7 cellular contexts compared by ENCODE assay signal in the genomic region with DNA sequence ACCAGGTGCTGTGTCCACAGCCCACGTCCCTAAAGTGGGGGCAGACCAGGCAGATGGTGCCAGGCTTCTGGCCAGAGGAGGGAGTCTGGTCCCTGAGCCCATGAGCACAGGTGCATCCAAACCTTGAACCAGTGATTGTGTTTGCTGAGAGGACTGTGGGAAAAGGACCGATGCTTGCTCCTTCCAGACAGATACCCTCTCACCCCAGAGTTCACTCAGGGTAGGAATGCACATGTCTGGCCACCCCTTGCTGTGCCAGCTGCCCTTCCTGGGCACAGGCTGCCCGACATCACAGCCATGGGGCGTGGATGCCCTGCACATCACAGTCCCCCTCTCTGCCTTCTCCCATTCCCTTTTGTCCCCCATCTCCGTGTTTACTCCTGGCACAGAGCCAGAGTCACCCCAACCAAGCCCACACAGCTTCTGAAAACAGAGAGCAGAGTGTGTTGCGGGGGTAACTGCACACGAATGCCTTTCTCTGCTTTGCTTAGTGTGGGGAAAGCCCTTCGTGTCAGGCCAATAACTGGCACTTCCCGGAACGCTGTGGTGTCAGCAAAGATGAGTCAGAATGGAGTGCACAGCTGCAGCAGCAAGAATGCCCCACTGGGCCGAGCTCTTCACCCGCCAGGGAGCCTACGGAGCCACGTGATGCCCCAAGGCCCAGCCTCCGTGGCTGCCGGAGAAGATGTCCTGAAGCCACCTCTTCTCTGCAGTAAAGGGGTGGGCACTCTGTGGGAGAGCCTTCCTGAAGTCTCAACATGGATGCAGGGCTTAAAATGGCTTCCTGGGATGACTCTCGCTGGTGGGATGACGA. TPM values are rescaled to one million over a fixed set of nuclear protein-coding genes. Genes with fewer than 3 reads are reported as not detected.
DNase-seq lines count a peak whose midpoint lies in the region; ATAC-seq lines count a peak whose summit lies in the region.

No MANE protein-coding gene starts in this region.

- H3K4me3 Mint-ChIP-seq in activated CD4-positive, alpha-beta T cell treated with anti-CD3 and anti-CD28 coated beads, Interleukin-2, amount 10 ng/mL, durations not matched to agents 7 days and 5 days, result peak overlapping the region; percentile 46
- H3K4me3 Mint-ChIP-seq in stimulated activated memory B cell treated with anti-CD40 and anti-IgM and Interleukin-4, amounts not matched to agents 10 μg/mL and 1 μg/mL and 100 μg/mL, for 72 hours, result peak overlapping the region; percentile 55

- no peaks in the 10 kb centered on the region for H3K27me3 ChIP-seq in mucosa of rectum (ENCODE audit: control insufficient read depth in 2 of 2, insufficient read depth in 2 of 2, low read length in 2 of 2)

- DNase-seq in NCI-H2107 treated with DMSO at 0.1 percent for 48 hours (lab: John Stamatoyannopoulos, UW; ENCODE audit: unreplicated experiment), result peak; percentile 55
- DNase-seq in activated CD4-positive, alpha-beta T cell treated with anti-CD3 and anti-CD28 coated beads, Interleukin-2, amount 10 ng/mL, durations not matched to agents 7 days and 5 days, result peak; percentile 55
- peak; percentile 51 for DNase-seq in effector CD4-positive, alpha-beta T cell

- H3K27me3 Mint-ChIP-seq in activated CD4-positive, alpha-beta T cell treated with anti-CD3 and anti-CD28 coated beads, Interleukin-2, amount 10 ng/mL, durations not matched to agents 7 days and 5 days, result no peaks in the 10 kb centered on the region
- H3K27me3 Mint-ChIP-seq in stimulated activated memory B cell treated with anti-CD40 and anti-IgM and Interleukin-4, amounts not matched to agents 10 μg/mL and 1 μg/mL and 100 μg/mL, for 72 hours, result no peaks in the 10 kb centered on the region

- ATAC-seq in GM18502 (IDR thresholded peaks at IDR 0.05; ENCODE audit: poor library complexity, unreplicated experiment), result peak; percentile 92
- ATAC-seq in HG02623 (IDR thresholded peaks at IDR 0.05; ENCODE audit: unreplicated experiment), result peak; percentile 87
- ATAC-seq in stimulated activated memory B cell treated with anti-CD40 and anti-IgM and Interleukin-4, amounts not matched to agents 10 μg/mL and 1 μg/mL and 100 μg/mL, for 72 hours, result peak; percentile 99

- CTCF ChIA-PET in activated CD4-positive, alpha-beta T cell treated with anti-CD3 and anti-CD28 coated beads, Interleukin-2, amount 10 ng/mL, durations not matched to agents 7 days and 5 days (lab: Charles Lee), result interaction anchor here (0.8 to 4.0 kb wide), 7 partner anchors 11 to 103 kb away, joined by 3 to 20 read pairs (median 3); no protein-coding TSS in a partner anchor

- no peaks in the 10 kb centered on the region for H3K9me3 Mint-ChIP-seq in activated CD4-positive, alpha-beta T cell treated with anti-CD3 and anti-CD28 coated beads, Interleukin-2, amount 10 ng/mL, durations not matched to agents 7 days and 5 days
- H3K9me3 Mint-ChIP-seq in stimulated activated memory B cell treated with anti-CD40 and anti-IgM and Interleukin-4, amounts not matched to agents 10 μg/mL and 1 μg/mL and 100 μg/mL, for 72 hours, result no peaks in the 10 kb centered on the region

- peaks cover 19 to 20% of the 10 kb centered on the region in 2 donors for H3K36me3 ChIP-seq in mucosa of rectum (ENCODE audit: control insufficient read depth in 2 of 2, insufficient read depth in 2 of 2, low read length in 2 of 2)

- POLR2A ChIA-PET in activated CD4-positive, alpha-beta T cell treated with anti-CD3 and anti-CD28 coated beads, Interleukin-2, amount 10 ng/mL, durations not matched to agents 7 days and 5 days (lab: Charles Lee), result interaction anchor here (0.6 kb wide), 1 partner anchor 68 kb away, joined by 3 read pairs; no protein-coding TSS in a partner anchor

- peak overlapping the region; percentile 50 to 75 for H3K27ac ChIP-seq in mucosa of rectum (ENCODE audit: low read depth in 2 of 2, low read length in 2 of 2)

- H3K4me1 ChIP-seq in mucosa of rectum (ENCODE audit: control insufficient read depth in 2 of 2, insufficient read depth in 2 of 2, low read length in 2 of 2), result peaks cover 9 to 15% of the 10 kb centered on the region in 2 donors

- H3K4me3 ChIP-seq in mucosa of rectum (ENCODE audit: low read length in 2 of 2), result peak overlapping the region in 1 of 2 donors; percentile 50

- H3K36me3 Mint-ChIP-seq in activated CD4-positive, alpha-beta T cell treated with anti-CD3 and anti-CD28 coated beads, Interleukin-2, amount 10 ng/mL, durations not matched to agents 7 days and 5 days (ENCODE audit: low read depth), result peaks cover 25% of the 10 kb centered on the region
- peaks cover 3% of the 10 kb centered on the region for H3K36me3 Mint-ChIP-seq in stimulated activated memory B cell treated with anti-CD40 and anti-IgM and Interleukin-4, amounts not matched to agents 10 μg/mL and 1 μg/mL and 100 μg/mL, for 72 hours

- no peaks in the 10 kb centered on the region for H3K9me3 ChIP-seq in mucosa of rectum (ENCODE audit: control insufficient read depth in 2 of 2, low read length in 2 of 2)

- H3K27ac Mint-ChIP-seq in activated CD4-positive, alpha-beta T cell treated with anti-CD3 and anti-CD28 coated beads, Interleukin-2, amount 10 ng/mL, durations not matched to agents 7 days and 5 days, result peak overlapping the region; percentile 89
- H3K27ac Mint-ChIP-seq in stimulated activated memory B cell treated with anti-CD40 and anti-IgM and Interleukin-4, amounts not matched to agents 10 μg/mL and 1 μg/mL and 100 μg/mL, for 72 hours, result peak overlapping the region; percentile 86

- peak overlapping the region in 1 of 2 donors; percentile 34 for H3K9ac ChIP-seq in mucosa of rectum (ENCODE audit: low read depth in 1 of 2, low read length in 2 of 2)

- H3K4me1 Mint-ChIP-seq in activated CD4-positive, alpha-beta T cell treated with anti-CD3 and anti-CD28 coated beads, Interleukin-2, amount 10 ng/mL, durations not matched to agents 7 days and 5 days, result peaks cover 46% of the 10 kb centered on the region
- peaks cover 52% of the 10 kb centered on the region for H3K4me1 Mint-ChIP-seq in stimulated activated memory B cell treated with anti-CD40 and anti-IgM and Interleukin-4, amounts not matched to agents 10 μg/mL and 1 μg/mL and 100 μg/mL, for 72 hours

RNA-seq across cellular contexts. Expression of gene CARS1, which starts 7.6 kb away (rescaled TPM):
- total RNA-seq in activated CD4-positive, alpha-beta T cell treated with anti-CD3 and anti-CD28 coated beads, Interleukin-2, amount 10 ng/mL, durations not matched to agents 7 days and 5 days, result 10 to 100 TPM; 81.4 to 97.6 TPM

RNA-seq across cellular contexts. Expression of gene NAP1L4, which starts 57.5 kb away (rescaled TPM):
- total RNA-seq in activated CD4-positive, alpha-beta T cell treated with anti-CD3 and anti-CD28 coated beads, Interleukin-2, amount 10 ng/mL, durations not matched to agents 7 days and 5 days, result 100 to 1,000 TPM; 354 to 367 TPM
